In genomic region chr19:12550951-12551832, GRCh38 we compare ENCODE assay signal across 8 cellular contexts. TPM values are rescaled to one million over a fixed set of nuclear protein-coding genes. Genes with fewer than 3 reads are reported as not detected.
DNase-seq lines count a peak whose midpoint lies in the region; TF ChIP-seq lines count a peak whose summit lies in the region.

ZNF564 (minus strand) TSS chr19:12551482; CDS start chr19:12551332, 150 bp downstream.

- CTCF ChIA-PET in HEK293T (lab: Yijun Ruan, JAX): no interaction called here
- CTCF ChIA-PET in activated naive CD4-positive, alpha-beta T cell treated with anti-CD3 and anti-CD28 coated beads for 36 hours (lab: Charles Lee): interaction anchor here (0.6 to 1.1 kb wide), 4 partner anchors 37 to 492 kb away, joined by 3 to 5 read pairs (median 4); no protein-coding TSS in a partner anchor

- peaks cover 15% of the 10 kb centered on the region for H3K36me3 Mint-ChIP-seq in activated naive CD4-positive, alpha-beta T cell treated with anti-CD3 and anti-CD28 coated beads for 36 hours (ENCODE audit: low read depth)

- peak within 1 kb of the TSS; percentile 99 for H3K4me3 Mint-ChIP-seq in activated naive CD4-positive, alpha-beta T cell treated with anti-CD3 and anti-CD28 coated beads for 36 hours

- H3K27me3 Mint-ChIP-seq in activated naive CD4-positive, alpha-beta T cell treated with anti-CD3 and anti-CD28 coated beads for 36 hours (ENCODE audit: low read depth): no peaks in the 10 kb centered on the region

- intact Hi-C loops in activated naive CD4-positive, alpha-beta T cell treated with anti-CD3 and anti-CD28 coated beads for 36 hours (cut with micrococcal nuclease): loop anchor here (1.0 to 10.0 kb wide), 7 partner anchors 56 to 456 kb away; partner anchors contain the start of genes DHPS, ZNF44, ZNF443 and ZNF563

- H3K9me3 Mint-ChIP-seq in activated naive CD4-positive, alpha-beta T cell treated with anti-CD3 and anti-CD28 coated beads for 36 hours: no peaks in the 10 kb centered on the region

- DNase-seq in GF-D8 (lab: John Stamatoyannopoulos, UW) (peak; percentile 99), HEK293T (ENCODE audit: extremely low spot score) (peak; percentile 94), MV-4-11 (lab: John Stamatoyannopoulos, UW) (peak; percentile 100), SK-MEL-5 (ENCODE audit: low read depth, low spot score) (peak; percentile 97), germinal center (ENCODE audit: low spot score) (peak; percentile 98), non-pigmented ciliary epithelial cell (ENCODE audit: low read depth) (peak; percentile 98), superior temporal gyrus (ENCODE audit: extremely low spot score) (peak; percentile 99)
- DNase-seq in activated naive CD4-positive, alpha-beta T cell treated with anti-CD3 and anti-CD28 coated beads for 36 hours: peak; percentile 97

- peaks cover 38% of the 10 kb centered on the region for H3K4me1 Mint-ChIP-seq in activated naive CD4-positive, alpha-beta T cell treated with anti-CD3 and anti-CD28 coated beads for 36 hours (ENCODE audit: low read depth)

- in situ Hi-C loops in SK-MEL-5 (cut with HindIII; ENCODE audit: low pct_unique_long_range_greater_than_20kb, low sequenced_read_pairs): no loop called here

- POLR2A ChIA-PET in HEK293T (lab: Yijun Ruan, JAX): interaction anchor here (0.9 to 1.2 kb wide), 2 partner anchors 59 to 66 kb away, joined by 6 read pairs; partner anchors contain the start of genes ZNF490, ZNF709 and ZNF791

- peak within 1 kb of the TSS; percentile 96 for H3K27ac Mint-ChIP-seq in activated naive CD4-positive, alpha-beta T cell treated with anti-CD3 and anti-CD28 coated beads for 36 hours

TF ChIP-seq in HEK293T, 16 proteins besides CTCF, POLR2A, EP300 and RAD21:
- TF ChIP-seq BHLHE40 (IDR thresholded peaks at IDR 0.05; ENCODE audit: borderline replicate concordance): no peak
- peak; percentile 68; the same call in 1 of the 2 replicates for TF ChIP-seq CTBP1 (IDR thresholded peaks at IDR 0.05; ENCODE audit: borderline replicate concordance)
- no peak for TF ChIP-seq NFRKB (IDR thresholded peaks at IDR 0.05)
- no peak for TF ChIP-seq SP1 (IDR thresholded peaks at IDR 0.05)
- no peak for TF ChIP-seq HDGF (IDR thresholded peaks at IDR 0.05; ENCODE audit: borderline replicate concordance)
- no peak for TF ChIP-seq FOXK2 (IDR thresholded peaks at IDR 0.05)
- TF ChIP-seq ARNT (IDR thresholded peaks at IDR 0.05): no peak
- no peak for TF ChIP-seq FOXA1 (IDR thresholded peaks at IDR 0.05)
- TF ChIP-seq FOXM1 (IDR thresholded peaks at IDR 0.05; ENCODE audit: borderline replicate concordance): no peak
- TF ChIP-seq L3MBTL2 (conservative IDR thresholded peaks at IDR 0.05): peak; percentile 62
- TF ChIP-seq TARDBP (IDR thresholded peaks at IDR 0.05): no peak
- no peak for TF ChIP-seq SUZ12 (IDR thresholded peaks at IDR 0.05)
- no peak for TF ChIP-seq ZNF384 (IDR thresholded peaks at IDR 0.05)
- peak; percentile 71 for TF ChIP-seq ELF4 (IDR thresholded peaks at IDR 0.05)
- TF ChIP-seq LEF1 (IDR thresholded peaks at IDR 0.05; ENCODE audit: borderline replicate concordance): peak; percentile 34; the same call in 1 of the 2 replicates
- TF ChIP-seq, protein P1, sequence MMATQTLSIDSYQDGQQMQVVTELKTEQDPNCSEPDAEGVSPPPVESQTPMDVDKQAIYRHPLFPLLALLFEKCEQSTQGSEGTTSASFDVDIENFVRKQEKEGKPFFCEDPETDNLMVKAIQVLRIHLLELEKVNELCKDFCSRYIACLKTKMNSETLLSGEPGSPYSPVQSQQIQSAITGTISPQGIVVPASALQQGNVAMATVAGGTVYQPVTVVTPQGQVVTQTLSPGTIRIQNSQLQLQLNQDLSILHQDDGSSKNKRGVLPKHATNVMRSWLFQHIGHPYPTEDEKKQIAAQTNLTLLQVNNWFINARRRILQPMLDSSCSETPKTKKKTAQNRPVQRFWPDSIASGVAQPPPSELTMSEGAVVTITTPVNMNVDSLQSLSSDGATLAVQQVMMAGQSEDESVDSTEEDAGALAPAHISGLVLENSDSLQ (IDR thresholded peaks at IDR 0.05): peak; percentile 100

RNA-seq across cellular contexts. Expression of gene ZNF564, which starts in this region (rescaled TPM):
- total RNA-seq in SK-MEL-5 (2014; rRNA removed; shearing (Covaris generic)): 3.5 and 4.9 TPM in 2 replicates
- 1.5 and 2.0 TPM in 2 replicates for polyA plus RNA-seq in SK-MEL-5 (2015; cell fraction: cytosol; rRNA removed)
- 0.89 and 6.7 TPM in 2 replicates for polyA plus RNA-seq in SK-MEL-5 (2015; cell fraction: nucleus; rRNA removed)
- 1 to 10 TPM; 5.6 to 5.7 TPM for total RNA-seq in activated naive CD4-positive, alpha-beta T cell treated with anti-CD3 and anti-CD28 coated beads for 36 hours

Comparison
In these comparisons a context has a peak if more than half of its experiments do, and no peak if none do; other contexts are left out.
1. Peak in every context shown above with its lines: DNase-seq.